Comparison of ENCODE assay signal across 6 cellular contexts in genomic region chr11:65960824-65961266, GRCh38. TPM values are rescaled to one million over a fixed set of nuclear protein-coding genes. Genes with fewer than 3 reads are reported as not detected.
DNase-seq lines count a peak whose midpoint lies in the region; FAIRE-seq and TF ChIP-seq lines count a peak whose summit lies in the region.

No MANE protein-coding gene starts in this region.

- CTCF ChIA-PET in Caco-2 (lab: Charles Lee), result interaction anchor here (1.0 to 2.3 kb wide), 2 partner anchors 73 to 101 kb away, joined by 4 to 6 read pairs; partner anchors contain the start of genes FIBP and MUS81

- H3K4me3 Mint-ChIP-seq in Caco-2 (ENCODE audit: unreplicated experiment), result peak overlapping the region; percentile 72
- H3K4me3 Mint-ChIP-seq in activated naive CD8-positive, alpha-beta T cell treated with anti-CD3 and anti-CD28 coated beads for 36 hours, result peak overlapping the region; percentile 96
- peak overlapping the region; percentile 96 for H3K4me3 Mint-ChIP-seq in mesothelial cell of epicardium

- H3K4me1 ChIP-seq in Caco-2, result peaks cover 18% of the 10 kb centered on the region

- peak overlapping the region; percentile 94 for H3K4me3 ChIP-seq in Caco-2 (ENCODE audit: low read depth, low read length)

- intact Hi-C loops in Caco-2 (cut with micrococcal nuclease; ENCODE audit: unreplicated experiment), result loop anchor here (1.0 to 5.0 kb wide), 4 partner anchors 9 to 70 kb away; partner anchors contain the start of genes BANF1, C11orf68, CCDC85B and DRAP1

- no peaks in the 10 kb centered on the region for H3K27me3 ChIP-seq in Caco-2 (replicated peaks; ENCODE audit: control insufficient read depth, insufficient read depth, low read length)

- H3K4me1 Mint-ChIP-seq in Caco-2 (ENCODE audit: low read depth, unreplicated experiment) (peaks cover 13% of the 10 kb centered on the region), mesothelial cell of epicardium (peaks cover 19% of the 10 kb centered on the region)
- peaks cover 34% of the 10 kb centered on the region for H3K4me1 Mint-ChIP-seq in activated naive CD8-positive, alpha-beta T cell treated with anti-CD3 and anti-CD28 coated beads for 36 hours

- H3K27ac Mint-ChIP-seq in Caco-2 (ENCODE audit: unreplicated experiment) (peak overlapping the region; percentile 95), mesothelial cell of epicardium (peak overlapping the region; percentile 99)
- H3K27ac Mint-ChIP-seq in activated naive CD8-positive, alpha-beta T cell treated with anti-CD3 and anti-CD28 coated beads for 36 hours, result peak overlapping the region; percentile 96

- no peak for TF ChIP-seq CTCF in Caco-2 (IDR thresholded peaks at IDR 0.05; ENCODE audit: insufficient read depth in 1 of 2, low read depth in 1 of 2, low read length in 1 of 2, severe bottlenecking in 1 of 2, unreplicated experiment in 1 of 2)
- TF ChIP-seq CTCF in mesothelial cell of epicardium (IDR thresholded peaks at IDR 0.05; ENCODE audit: unreplicated experiment), result no peak

- DNase-seq in Caco-2, result no peak
- no peak for DNase-seq in activated naive CD8-positive, alpha-beta T cell treated with anti-CD3 and anti-CD28 coated beads for 36 hours
- no peak for DNase-seq in mesothelial cell of epicardium (ENCODE audit: low spot score in 2 of 2, unreplicated experiment in 2 of 2)
- DNase-seq in HTR-8/SVneo (ENCODE audit: insufficient read length, low spot score), result no peak
- DNase-seq in RCC 7860 (ENCODE audit: low spot score), result no peak
- DNase-seq in UCSD-AML1 (lab: John Stamatoyannopoulos, UW; ENCODE audit: unreplicated experiment), result no peak

- peaks cover 1% of the 10 kb centered on the region; the same call in 1 of the 2 replicates for H3K36me3 ChIP-seq in Caco-2 (ENCODE audit: control insufficient read depth, insufficient read depth, low read length)

- H3K27me3 Mint-ChIP-seq in Caco-2 (ENCODE audit: insufficient read depth, unreplicated experiment) (no peaks in the 10 kb centered on the region), mesothelial cell of epicardium (ENCODE audit: low read depth) (peaks cover 2% of the 10 kb centered on the region)
- no peaks in the 10 kb centered on the region for H3K27me3 Mint-ChIP-seq in activated naive CD8-positive, alpha-beta T cell treated with anti-CD3 and anti-CD28 coated beads for 36 hours

- POLR2A ChIA-PET in Caco-2 (lab: Charles Lee), result no interaction called here

- peaks cover 36% of the 10 kb centered on the region for H3K36me3 Mint-ChIP-seq in Caco-2 (ENCODE audit: insufficient read depth, unreplicated experiment)
- H3K36me3 Mint-ChIP-seq in activated naive CD8-positive, alpha-beta T cell treated with anti-CD3 and anti-CD28 coated beads for 36 hours, result peaks cover 21% of the 10 kb centered on the region
- H3K36me3 Mint-ChIP-seq in mesothelial cell of epicardium, result peaks cover 7% of the 10 kb centered on the region

- no TSS peak for BruUV-seq in Caco-2 (replicated peaks; lab: Mats Ljungman, UMichigan)

- H3K9me3 Mint-ChIP-seq in Caco-2 (ENCODE audit: unreplicated experiment) (no peaks in the 10 kb centered on the region), mesothelial cell of epicardium (no peaks in the 10 kb centered on the region)
- H3K9me3 Mint-ChIP-seq in activated naive CD8-positive, alpha-beta T cell treated with anti-CD3 and anti-CD28 coated beads for 36 hours, result no peaks in the 10 kb centered on the region

- no peaks in the 10 kb centered on the region for H3K9me3 ChIP-seq in Caco-2

- FAIRE-seq in HTR-8/SVneo (lab: Jason Lieb, UNC) (no peak), RCC 7860 (lab: Jason Lieb, UNC) (no peak)

RNA-seq across cellular contexts. Expression of gene SART1, which starts 0.7 kb away (rescaled TPM):
- total RNA-seq in Caco-2 (2022), result 78.0 and 84.5 TPM in 2 replicates
- 10 to 100 TPM; 59.6 to 62.6 TPM for total RNA-seq in activated naive CD8-positive, alpha-beta T cell treated with anti-CD3 and anti-CD28 coated beads for 36 hours
- 47.1 to 55.1 TPM (median 54.4 TPM) in 3 replicates for total RNA-seq in mesothelial cell of epicardium

RNA-seq across cellular contexts. Expression of gene TSGA10IP, which starts 15.6 kb away (rescaled TPM):
- total RNA-seq in Caco-2 (2022) (0.79 TPM in 1 of 2 replicates, not detected in the other), mesothelial cell of epicardium (not detected in 3 replicates)
- total RNA-seq in activated naive CD8-positive, alpha-beta T cell treated with anti-CD3 and anti-CD28 coated beads for 36 hours, result not detected

RNA-seq across cellular contexts. Expression of gene EIF1AD, which starts 41.1 kb away (rescaled TPM):
- 51.2 and 55.3 TPM in 2 replicates for total RNA-seq in Caco-2 (2022)
- 10 to 100 TPM; 56.8 to 63.7 TPM for total RNA-seq in activated naive CD8-positive, alpha-beta T cell treated with anti-CD3 and anti-CD28 coated beads for 36 hours
- 34.0 to 37.0 TPM (median 34.2 TPM) in 3 replicates for total RNA-seq in mesothelial cell of epicardium

RNA-seq across cellular contexts. Expression of gene BANF1, which starts 41.5 kb away (rescaled TPM):
- total RNA-seq in Caco-2 (2022), result 295 and 300 TPM in 2 replicates
- total RNA-seq in activated naive CD8-positive, alpha-beta T cell treated with anti-CD3 and anti-CD28 coated beads for 36 hours, result 100 to 1,000 TPM; 253 to 277 TPM
- 170 to 195 TPM (median 176 TPM) in 3 replicates for total RNA-seq in mesothelial cell of epicardium

RNA-seq across cellular contexts. Expression of gene DRAP1, which starts 41.6 kb away (rescaled TPM):
- total RNA-seq in Caco-2 (2022) (91.0 and 93.1 TPM in 2 replicates), mesothelial cell of epicardium (68.5 to 74.4 TPM (median 70.9 TPM) in 3 replicates)
- 100 to 1,000 TPM; 108 to 109 TPM for total RNA-seq in activated naive CD8-positive, alpha-beta T cell treated with anti-CD3 and anti-CD28 coated beads for 36 hours
